Comparison of ENCODE assay signal across 1 cellular context in the genomic region with DNA sequence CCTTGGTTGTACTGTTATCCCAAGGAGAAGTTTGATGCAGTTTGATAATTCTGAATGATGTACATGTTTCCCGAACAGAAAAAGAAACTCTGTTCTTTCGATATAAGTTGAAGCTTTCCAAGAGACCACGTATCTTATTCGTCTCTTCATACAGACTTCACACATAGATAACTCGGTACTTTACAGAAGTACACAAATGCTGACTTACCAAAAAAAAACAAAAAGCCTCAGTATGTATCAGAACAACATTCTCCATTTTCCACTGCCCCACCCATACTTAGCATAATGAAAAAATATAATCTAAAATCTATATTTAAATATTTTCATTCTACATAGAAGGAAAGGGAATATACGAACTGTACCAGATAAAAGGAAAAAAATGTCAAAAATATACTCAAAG.
TF ChIP-seq lines count a peak whose summit lies in the region.

No MANE protein-coding gene starts in this region.

TF ChIP-seq in HCT116, 20 proteins besides CTCF, POLR2A, EP300 and RAD21:
- TF ChIP-seq REST (IDR thresholded peaks at IDR 0.05; ENCODE audit: low read depth) = no peak
- TF ChIP-seq TCF7L2 (IDR thresholded peaks at IDR 0.05; ENCODE audit: borderline replicate concordance, extremely low read depth, insufficient read depth, insufficient read length) = no peak
- no peak for TF ChIP-seq EZH2phosphoT487 (IDR thresholded peaks at IDR 0.05; ENCODE audit: borderline replicate concordance)
- TF ChIP-seq FOSL1 (IDR thresholded peaks at IDR 0.05; ENCODE audit: low read depth) = no peak
- TF ChIP-seq CEBPB (IDR thresholded peaks at IDR 0.05; ENCODE audit: low read depth) = no peak
- TF ChIP-seq, protein P1, sequence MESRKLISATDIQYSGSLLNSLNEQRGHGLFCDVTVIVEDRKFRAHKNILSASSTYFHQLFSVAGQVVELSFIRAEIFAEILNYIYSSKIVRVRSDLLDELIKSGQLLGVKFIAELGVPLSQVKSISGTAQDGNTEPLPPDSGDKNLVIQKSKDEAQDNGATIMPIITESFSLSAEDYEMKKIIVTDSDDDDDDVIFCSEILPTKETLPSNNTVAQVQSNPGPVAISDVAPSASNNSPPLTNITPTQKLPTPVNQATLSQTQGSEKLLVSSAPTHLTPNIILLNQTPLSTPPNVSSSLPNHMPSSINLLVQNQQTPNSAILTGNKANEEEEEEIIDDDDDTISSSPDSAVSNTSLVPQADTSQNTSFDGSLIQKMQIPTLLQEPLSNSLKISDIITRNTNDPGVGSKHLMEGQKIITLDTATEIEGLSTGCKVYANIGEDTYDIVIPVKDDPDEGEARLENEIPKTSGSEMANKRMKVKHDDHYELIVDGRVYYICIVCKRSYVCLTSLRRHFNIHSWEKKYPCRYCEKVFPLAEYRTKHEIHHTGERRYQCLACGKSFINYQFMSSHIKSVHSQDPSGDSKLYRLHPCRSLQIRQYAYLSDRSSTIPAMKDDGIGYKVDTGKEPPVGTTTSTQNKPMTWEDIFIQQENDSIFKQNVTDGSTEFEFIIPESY (IDR thresholded peaks at IDR 0.05; ENCODE audit: extremely low read depth, insufficient replicate concordance, low read length) = no peak
- no peak for TF ChIP-seq CBX3 (IDR thresholded peaks at IDR 0.05; ENCODE audit: low read depth)
- no peak for TF ChIP-seq EGR1 (IDR thresholded peaks at IDR 0.05; ENCODE audit: low read depth)
- no peak for TF ChIP-seq SIN3A (IDR thresholded peaks at IDR 0.05; ENCODE audit: low read depth)
- no peak for TF ChIP-seq YY1 (IDR thresholded peaks at IDR 0.05; ENCODE audit: extremely low read depth, insufficient replicate concordance, low read depth, low read length)
- TF ChIP-seq, protein P2, sequence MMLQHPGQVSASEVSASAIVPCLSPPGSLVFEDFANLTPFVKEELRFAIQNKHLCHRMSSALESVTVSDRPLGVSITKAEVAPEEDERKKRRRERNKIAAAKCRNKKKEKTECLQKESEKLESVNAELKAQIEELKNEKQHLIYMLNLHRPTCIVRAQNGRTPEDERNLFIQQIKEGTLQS (IDR thresholded peaks at IDR 0.05) = no peak
- no peak for TF ChIP-seq SRF (IDR thresholded peaks at IDR 0.05; ENCODE audit: low read depth)
- no peak for TF ChIP-seq ZFX (IDR thresholded peaks at IDR 0.05)
- no peak for TF ChIP-seq ZNF274 (IDR thresholded peaks at IDR 0.05; ENCODE audit: low read depth, low read length)
- no peak for TF ChIP-seq EZH2 (IDR thresholded peaks at IDR 0.05)
- no peak for TF ChIP-seq JUND (IDR thresholded peaks at IDR 0.05)
- no peak for TF ChIP-seq POLR2AphosphoS5 (IDR thresholded peaks at IDR 0.05; ENCODE audit: low read depth, low read length)
- TF ChIP-seq MAX (IDR thresholded peaks at IDR 0.05) = no peak
- no peak for TF ChIP-seq ELF1 (IDR thresholded peaks at IDR 0.05; ENCODE audit: borderline replicate concordance, low read depth)
- TF ChIP-seq SP1 (IDR thresholded peaks at IDR 0.05; ENCODE audit: low read depth) = no peak
